ENCODE assay signal across 8 cellular contexts in the genomic region with DNA sequence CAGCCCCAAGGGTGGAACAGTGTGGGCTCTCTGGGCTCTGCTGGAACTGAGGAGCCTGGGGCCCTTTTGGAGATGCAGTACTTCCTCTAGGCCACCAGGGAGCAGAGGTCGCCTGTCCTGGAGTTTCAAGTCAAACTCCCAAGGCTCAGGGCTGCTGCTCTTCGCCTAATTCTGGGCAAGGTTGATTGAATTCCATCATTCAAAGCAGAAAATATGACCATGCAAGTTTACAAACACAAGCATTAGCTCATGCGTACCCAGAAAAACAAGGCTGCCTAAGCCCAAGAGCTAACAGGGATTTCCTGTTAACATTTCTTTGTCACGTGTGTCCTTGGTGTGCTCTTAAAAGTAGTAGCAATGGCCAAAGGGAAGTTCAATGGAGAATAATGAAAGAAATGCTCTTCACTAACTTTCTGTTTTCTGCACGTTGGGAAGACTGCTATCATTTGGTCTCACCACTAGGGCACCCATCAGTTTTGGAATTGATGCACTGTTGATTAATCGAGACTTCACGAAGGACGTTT. TPM values are rescaled to one million over a fixed set of nuclear protein-coding genes. Genes with fewer than 3 reads are reported as not detected.
DNase-seq lines count a peak whose midpoint lies in the region; ATAC-seq and TF ChIP-seq lines count a peak whose summit lies in the region.

No MANE protein-coding gene starts in this region.

- H2AFZ ChIP-seq in parathyroid adenoma: peak overlapping the region; percentile 82

- peak; percentile 90 for TF ChIP-seq CTCF in parathyroid adenoma (IDR thresholded peaks at IDR 0.05)

- no peaks in the 10 kb centered on the region for H3K4me1 ChIP-seq in parathyroid adenoma

- no peak overlapping the region for H3K4me3 ChIP-seq in parathyroid adenoma (ENCODE audit: low read depth, low read length)

- no peak overlapping the region for H3K27ac ChIP-seq in parathyroid adenoma

- H3K9me3 ChIP-seq in parathyroid adenoma (ENCODE audit: control insufficient read depth, low read length): no peaks in the 10 kb centered on the region

- H3K9ac ChIP-seq in parathyroid adenoma: no peak overlapping the region

- ATAC-seq in GM19455 (IDR thresholded peaks at IDR 0.05; ENCODE audit: unreplicated experiment) (peak; percentile 93), HG03575 (IDR thresholded peaks at IDR 0.05; ENCODE audit: extremely low read depth, insufficient number of reproducible peaks, low FRiP score, unreplicated experiment) (peak; percentile 65)

- H3K4me2 ChIP-seq in parathyroid adenoma (ENCODE audit: low read length): no peak overlapping the region

- DNase-seq in DMS 273 (lab: John Stamatoyannopoulos, UW; ENCODE audit: unreplicated experiment) (peak; percentile 72), RPMI7951 (ENCODE audit: low read depth) (peak; percentile 61), germinal center (ENCODE audit: low spot score) (peak; percentile 73)
- peak; percentile 33 for DNase-seq in activated effector memory CD4-positive, alpha-beta T cell treated with Interleukin-2 at 50 U/mL for 16 hours
- DNase-seq in NK-92 treated with Interleukin-12 subunit alpha and Interleukin-12 subunit beta, amount 100 ng/mL, for 24 hours (lab: John Stamatoyannopoulos, UW): no peak

- H3K27me3 ChIP-seq in parathyroid adenoma (ENCODE audit: control insufficient read depth, insufficient read depth, low read length): no peaks in the 10 kb centered on the region

- H3K79me2 ChIP-seq in parathyroid adenoma: no peaks in the 10 kb centered on the region

- no peaks in the 10 kb centered on the region for H3K36me3 ChIP-seq in parathyroid adenoma (ENCODE audit: control insufficient read depth, insufficient read depth, low read length)

RNA-seq across cellular contexts. Expression of a gene that starts 20.1 kb away (rescaled TPM):
- not detected in 2 replicates for total RNA-seq in RPMI7951 (2014; rRNA removed; shearing (Covaris generic))

RNA-seq across cellular contexts. Expression of a gene that starts 34.1 kb away (rescaled TPM):
- not detected in 2 replicates for total RNA-seq in RPMI7951 (2014; rRNA removed; shearing (Covaris generic))
